Comparison of ENCODE assay signal across 30 cellular contexts in the genomic region with DNA sequence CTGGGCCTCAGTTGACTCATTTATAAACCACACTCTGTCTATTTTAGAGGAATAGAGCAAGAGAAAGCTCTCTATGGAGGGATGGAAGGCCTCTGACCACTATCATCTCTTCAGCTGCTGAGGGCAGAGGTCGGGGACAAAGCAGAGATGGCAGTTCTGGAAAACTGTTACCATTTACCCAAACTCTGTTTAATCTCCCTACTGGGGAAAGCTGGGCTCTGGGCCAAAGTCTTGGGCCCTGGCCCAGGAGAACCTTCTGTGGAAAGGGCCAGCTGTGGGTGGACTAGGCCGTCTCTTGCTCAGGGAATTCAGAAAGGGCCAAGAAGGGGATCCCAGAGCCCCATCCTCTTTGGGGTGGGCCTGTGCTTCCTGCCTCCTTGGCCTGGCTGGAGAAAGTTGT.
A peak's percentile ranks its signal among the peaks of the same experiment; 100 is the strongest.
DNase-seq lines count a peak whose midpoint lies in the region; ATAC-seq and TF ChIP-seq lines count a peak whose summit lies in the region.
"Had no signal": no experiment of that assay in that cellular context is flagged by ENCODE, and none has a peak within 500 bp of the region (broad histone marks: within the 10 kb centered on the region; RNA-seq: fewer than 3 reads in every experiment).

No MANE protein-coding gene starts in this region.

- no peak for TF ChIP-seq CTCF in right atrium auricular region (IDR thresholded peaks at IDR 0.05)
- TF ChIP-seq CTCF in heart left ventricle (IDR thresholded peaks at IDR 0.05): no peak
- TF ChIP-seq CTCF in ovary (IDR thresholded peaks at IDR 0.05): no peak
- no peak for TF ChIP-seq CTCF in upper lobe of right lung (IDR thresholded peaks at IDR 0.05)

- no peak overlapping the region for H3K4me3 Mint-ChIP-seq in stimulated activated memory B cell treated with anti-CD40 and anti-IgM and Interleukin-4, amounts not matched to agents 10 μg/mL and 1 μg/mL and 100 μg/mL, for 72 hours
- H3K4me3 Mint-ChIP-seq: activated CD4-positive, alpha-beta T cell treated with anti-CD3 and anti-CD28 coated beads for 36 hours; activated naive CD8-positive, alpha-beta T cell treated with anti-CD3 and anti-CD28 coated beads, Interleukin-2, amount 10 ng/mL, durations not matched to agents 7 days and 5 days; H9; immature natural killer cell; mesothelial cell of epicardium; naive thymus-derived CD8-positive, alpha-beta T cell had no signal

- TF ChIP-seq POLR2A in heart left ventricle (IDR thresholded peaks at IDR 0.05) (no peak), ovary (IDR thresholded peaks at IDR 0.05) (no peak)

- peaks cover 47% of the 10 kb centered on the region for H3K27me3 Mint-ChIP-seq in stimulated activated memory B cell treated with anti-CD40 and anti-IgM and Interleukin-4, amounts not matched to agents 10 μg/mL and 1 μg/mL and 100 μg/mL, for 72 hours

- H3K36me3 Mint-ChIP-seq in stimulated activated memory B cell treated with anti-CD40 and anti-IgM and Interleukin-4, amounts not matched to agents 10 μg/mL and 1 μg/mL and 100 μg/mL, for 72 hours: no peaks in the 10 kb centered on the region
- H3K36me3 Mint-ChIP-seq: activated naive CD8-positive, alpha-beta T cell treated with anti-CD3 and anti-CD28 coated beads, Interleukin-2, amount 10 ng/mL, durations not matched to agents 7 days and 5 days; immature natural killer cell; mesothelial cell of epicardium; naive thymus-derived CD8-positive, alpha-beta T cell had no signal

- no peaks in the 10 kb centered on the region for H3K9me3 Mint-ChIP-seq in stimulated activated memory B cell treated with anti-CD40 and anti-IgM and Interleukin-4, amounts not matched to agents 10 μg/mL and 1 μg/mL and 100 μg/mL, for 72 hours
- H3K9me3 Mint-ChIP-seq: activated naive CD8-positive, alpha-beta T cell treated with anti-CD3 and anti-CD28 coated beads, Interleukin-2, amount 10 ng/mL, durations not matched to agents 7 days and 5 days; H9; immature natural killer cell; mesothelial cell of epicardium had no signal

- no peaks in the 10 kb centered on the region for H3K4me1 Mint-ChIP-seq in stimulated activated memory B cell treated with anti-CD40 and anti-IgM and Interleukin-4, amounts not matched to agents 10 μg/mL and 1 μg/mL and 100 μg/mL, for 72 hours
- H3K4me1 Mint-ChIP-seq: activated CD4-positive, alpha-beta T cell treated with anti-CD3 and anti-CD28 coated beads for 36 hours; activated naive CD8-positive, alpha-beta T cell treated with anti-CD3 and anti-CD28 coated beads, Interleukin-2, amount 10 ng/mL, durations not matched to agents 7 days and 5 days; H9 had no signal

- H3K9me3 ChIP-seq in right atrium auricular region (no peaks in the 10 kb centered on the region), heart left ventricle (no peaks in the 10 kb centered on the region), ovary (no peaks in the 10 kb centered on the region), upper lobe of right lung (no peaks in the 10 kb centered on the region)
- H3K9me3 ChIP-seq: BE2C, esophagus squamous epithelium, gastrocnemius medialis, SJSA1, stomach, tibial artery had no signal

- peak; percentile 44 for DNase-seq in cardiac septum (ENCODE audit: low spot score)
- no peak for DNase-seq in right atrium auricular region (ENCODE audit: low spot score)
- DNase-seq in heart left ventricle: peak in 3 of 5 donors; percentile 46 to 53 (median 51)
- peak; percentile 67 to 92 (median 83) for DNase-seq in ovary
- peak; percentile 40 for DNase-seq in upper lobe of right lung
- no peak for DNase-seq in NCI-H2029 (lab: John Stamatoyannopoulos, UW)
- DNase-seq in stimulated activated CD4-positive, alpha-beta T cell treated with anti-CD3 and anti-CD28 coated beads, Interleukin-4, amount 100 ng/mL, for 1 hour: no peak
- DNase-seq: activated CD4-positive, alpha-beta T cell treated with anti-CD3 and anti-CD28 coated beads for 36 hours; activated naive CD8-positive, alpha-beta T cell treated with anti-CD3 and anti-CD28 coated beads, Interleukin-2, amount 10 ng/mL, durations not matched to agents 7 days and 5 days; BE2C; central memory CD4-positive, alpha-beta T cell; esophagus squamous epithelium; gastrocnemius medialis; H9; immature natural killer cell; NCI-H1092; NCI-H1694 treated with DMSO at 0.1 percent for 48 hours; NCI-H446 treated with DMSO at 0.1 percent for 48 hours; stimulated activated CD4-positive, alpha-beta T cell treated with anti-CD3 and anti-CD28 coated beads, Interleukin-2, amount 100 ng/mL, for 24 hours; stimulated activated CD8-positive, alpha-beta memory T cell treated with anti-CD3 and anti-CD28 coated beads, Interleukin-4, amount 100 ng/mL, for 48 hours; stomach; T-helper 9 cell had no signal

- H3K4me1 ChIP-seq in right atrium auricular region (peaks cover 0 to 30% of the 10 kb centered on the region in 2 donors), heart left ventricle (peaks cover 0 to 34% (median 19%) of the 10 kb centered on the region in 12 donors), ovary (ENCODE audit: insufficient read depth) (peaks cover 20% of the 10 kb centered on the region), upper lobe of right lung (peaks cover 4% of the 10 kb centered on the region)
- H3K4me1 ChIP-seq: SJSA1 had no signal

- ATAC-seq in heart left ventricle: peak in 1 of 4 donors; percentile 35
- ATAC-seq in upper lobe of right lung: no peak
- no peak for ATAC-seq in stimulated activated memory B cell treated with anti-CD40 and anti-IgM and Interleukin-4, amounts not matched to agents 10 μg/mL and 1 μg/mL and 100 μg/mL, for 72 hours
- ATAC-seq: activated CD4-positive, alpha-beta T cell treated with anti-CD3 and anti-CD28 coated beads for 36 hours; gastrocnemius medialis; K562; left lobe of liver; naive thymus-derived CD8-positive, alpha-beta T cell had no signal

- H3K27me3 ChIP-seq in right atrium auricular region (no peaks in the 10 kb centered on the region), heart left ventricle (no peaks in the 10 kb centered on the region), ovary (no peaks in the 10 kb centered on the region), upper lobe of right lung (no peaks in the 10 kb centered on the region)
- H3K27me3 ChIP-seq: BE2C, esophagus squamous epithelium, gastrocnemius medialis, tibial artery had no signal

- no peak overlapping the region for H3K27ac Mint-ChIP-seq in stimulated activated memory B cell treated with anti-CD40 and anti-IgM and Interleukin-4, amounts not matched to agents 10 μg/mL and 1 μg/mL and 100 μg/mL, for 72 hours
- H3K27ac Mint-ChIP-seq: activated CD4-positive, alpha-beta T cell treated with anti-CD3 and anti-CD28 coated beads for 36 hours; activated naive CD8-positive, alpha-beta T cell treated with anti-CD3 and anti-CD28 coated beads, Interleukin-2, amount 10 ng/mL, durations not matched to agents 7 days and 5 days; H9; mesothelial cell of epicardium had no signal

- H3K27ac ChIP-seq in right atrium auricular region: no peak overlapping the region
- peak overlapping the region in 1 of 12 donors; percentile 1 for H3K27ac ChIP-seq in heart left ventricle
- peak overlapping the region; percentile 5 to 52 for H3K27ac ChIP-seq in ovary
- no peak overlapping the region for H3K27ac ChIP-seq in upper lobe of right lung
- H3K27ac ChIP-seq: gastrocnemius medialis, SJSA1, stomach, tibial artery, VCaP had no signal

- no peak overlapping the region for H3K4me3 ChIP-seq in right atrium auricular region
- H3K4me3 ChIP-seq in heart left ventricle: no peak overlapping the region
- no peak overlapping the region for H3K4me3 ChIP-seq in ovary
- no peak overlapping the region for H3K4me3 ChIP-seq in upper lobe of right lung
- H3K4me3 ChIP-seq: esophagus squamous epithelium, gastrocnemius medialis, K562, SJSA1, stomach, tibial artery had no signal

- H3K36me3 ChIP-seq in right atrium auricular region: no peaks in the 10 kb centered on the region
- H3K36me3 ChIP-seq in heart left ventricle: no peaks in the 10 kb centered on the region
- H3K36me3 ChIP-seq in ovary: no peaks in the 10 kb centered on the region
- H3K36me3 ChIP-seq in upper lobe of right lung: no peaks in the 10 kb centered on the region
- H3K36me3 ChIP-seq: BE2C, esophagus squamous epithelium, gastrocnemius medialis, SJSA1, stomach, tibial artery had no signal

- TF ChIP-seq EP300 in ovary (IDR thresholded peaks at IDR 0.05): no peak

- intact Hi-C loops in cardiac septum (cut with DNase I): loop anchor here (5.0 kb wide), 1 partner anchor 57 kb away; no protein-coding TSS in a partner anchor
- intact Hi-C loops in heart left ventricle (cut with DNase I): loop anchor here in 1 of 10 donors (10.0 kb wide), 1 partner anchor 69 kb away; no protein-coding TSS in a partner anchor
- intact Hi-C loops in ovary (cut with DNase I): no loop called here
- intact Hi-C loops in upper lobe of right lung (cut with DNase I): no loop called here

- WGBS in heart left ventricle, 4 donors: 22 to 62% (median 48%) methylated on average over 2 of the region's 2 CpGs
- 15 to 25% (median 17%) methylated on average over 2 of the region's 2 CpGs for WGBS in ovary, 3 donors

Comparison
In these comparisons a context has a peak if more than half of its experiments do, and no peak if none do; other contexts are left out.
1. DNase-seq: peak in cardiac septum (single experiment), heart left ventricle (3 of 5), ovary (5 of 5) and upper lobe of right lung (single experiment); none in right atrium auricular region (single experiment), NCI-H2029 (single experiment) and stimulated activated CD4-positive, alpha-beta T cell treated with anti-CD3 and anti-CD28 coated beads, Interleukin-4, amount 100 ng/mL, for 1 hour (single experiment).
2. H3K27ac ChIP-seq: peak in ovary (2 of 2); none in right atrium auricular region (0 of 2) and upper lobe of right lung (single experiment).